In the genomic region with DNA sequence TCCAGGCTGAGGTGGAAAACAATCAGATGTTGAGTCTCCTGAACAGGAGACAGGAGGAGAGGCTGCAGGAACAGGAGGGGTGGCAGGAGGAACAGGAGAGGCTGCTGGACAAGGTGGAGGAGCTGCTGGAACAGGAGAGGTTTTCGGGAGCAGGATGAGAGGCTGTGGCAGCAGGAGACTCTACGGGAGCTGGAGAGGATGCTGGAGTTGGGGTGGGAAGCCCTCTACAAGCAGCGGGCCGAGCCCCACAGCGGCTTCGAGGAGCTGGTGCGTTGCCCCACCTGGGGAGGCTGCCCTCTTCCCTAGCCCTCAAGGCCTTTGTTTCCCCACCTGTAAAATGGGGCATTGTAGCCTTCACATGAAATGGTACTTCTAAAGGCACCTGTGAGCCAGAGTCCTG, we compare ENCODE assay signal across 7 cellular contexts.
DNase-seq lines count a peak whose midpoint lies in the region; ATAC-seq, FAIRE-seq and TF ChIP-seq lines count a peak whose summit lies in the region.
"Not testable (repeated sequence)": the region's sequence is repeated elsewhere in the genome, so short reads cannot be mapped to it uniquely, and the experiment has no call there.

No MANE protein-coding gene starts in this region.

- H3K9ac ChIP-seq in kidney (ENCODE audit: low read length in 2 of 2); neural progenitor cell: not testable (repeated sequence)

- DNase-seq in H7 (peak; percentile 17), coronary artery (ENCODE audit: low spot score) (peak; percentile 53), cardiac septum (ENCODE audit: low spot score) (peak; percentile 14), kidney (peak; percentile 43)
- DNase-seq in activated CD4-positive, CD25-positive, alpha-beta regulatory T cell treated with anti-CD3 and anti-CD28 coated beads, Interleukin-2, amount 50 U/mL, for 72 hours: peak; percentile 19
- not testable (repeated sequence) for DNase-seq in neural progenitor cell (ENCODE audit: low spot score)
- peak in 1 of 2 donors; percentile 36 for DNase-seq in stimulated activated effector memory CD8-positive, alpha-beta T cell treated with anti-CD3 and anti-CD28 coated beads, Interleukin-12 subunit alpha, Interleukin-12 subunit beta, amount 100 ng/mL, for 72 hours (ENCODE audit: low spot score in 2 of 2)

- not testable (repeated sequence) for H3K36me3 Mint-ChIP-seq in neural progenitor cell; stimulated activated effector memory CD8-positive, alpha-beta T cell treated with anti-CD3 and anti-CD28 coated beads, Interleukin-12 subunit alpha, Interleukin-12 subunit beta, amount 100 ng/mL, for 72 hours

- H3K4me2 ChIP-seq in neural progenitor cell: not testable (repeated sequence)

- not testable (repeated sequence) for ATAC-seq in stimulated activated effector memory CD8-positive, alpha-beta T cell treated with anti-CD3 and anti-CD28 coated beads, Interleukin-12 subunit alpha, Interleukin-12 subunit beta, amount 100 ng/mL, for 72 hours

- intact Hi-C loops in cardiac septum (cut with DNase I); kidney (cut with DNase I): not testable (repeated sequence)

- H3K9me3 ChIP-seq in kidney (ENCODE audit: control insufficient read depth in 1 of 2, low read length in 2 of 2); neural progenitor cell (ENCODE audit: low read depth): not testable (repeated sequence)

- not testable (repeated sequence) for H3F3A ChIP-seq in neural progenitor cell (ENCODE audit: low read depth)

- H3K27ac ChIP-seq in coronary artery; kidney (ENCODE audit: low read depth in 2 of 2, low read length in 2 of 2); neural progenitor cell: not testable (repeated sequence)

- not testable (repeated sequence) for H4K20me1 ChIP-seq in neural progenitor cell (ENCODE audit: low read depth)

- not testable (repeated sequence) for H3K27me3 ChIP-seq in H7 (ENCODE audit: control insufficient read depth, insufficient read depth, low read length); neural progenitor cell

- not testable (repeated sequence) for H3K4me1 ChIP-seq in kidney (ENCODE audit: control insufficient read depth in 1 of 2, insufficient read depth in 1 of 2, low read depth in 1 of 2, low read length in 2 of 2); neural progenitor cell

- not testable (repeated sequence) for H3K4me3 Mint-ChIP-seq in neural progenitor cell; stimulated activated effector memory CD8-positive, alpha-beta T cell treated with anti-CD3 and anti-CD28 coated beads, Interleukin-12 subunit alpha, Interleukin-12 subunit beta, amount 100 ng/mL, for 72 hours

- H2AFZ ChIP-seq in neural progenitor cell (replicated peaks): not testable (repeated sequence)

- not testable (repeated sequence) for H3K4me1 Mint-ChIP-seq in neural progenitor cell; stimulated activated effector memory CD8-positive, alpha-beta T cell treated with anti-CD3 and anti-CD28 coated beads, Interleukin-12 subunit alpha, Interleukin-12 subunit beta, amount 100 ng/mL, for 72 hours

- H3K27me3 Mint-ChIP-seq in neural progenitor cell (ENCODE audit: insufficient read depth, low read depth): not testable (repeated sequence)

- FAIRE-seq in kidney (lab: Jason Lieb, UNC): not testable (repeated sequence)

- not testable (repeated sequence) for H3K9me3 Mint-ChIP-seq in neural progenitor cell; stimulated activated effector memory CD8-positive, alpha-beta T cell treated with anti-CD3 and anti-CD28 coated beads, Interleukin-12 subunit alpha, Interleukin-12 subunit beta, amount 100 ng/mL, for 72 hours

- H3K36me3 ChIP-seq in H7 (replicated peaks; ENCODE audit: control insufficient read depth, insufficient read depth, low read length); kidney (ENCODE audit: control insufficient read depth in 1 of 2, insufficient read depth in 2 of 2, low read length in 2 of 2); neural progenitor cell: not testable (repeated sequence)

- H3K4me3 ChIP-seq in H7 (ENCODE audit: insufficient read depth, low read depth, low read length); coronary artery; kidney (ENCODE audit: low read length in 2 of 2); neural progenitor cell: not testable (repeated sequence)

- not testable (repeated sequence) for H3K79me2 ChIP-seq in neural progenitor cell (ENCODE audit: low read depth)

- H3K27ac Mint-ChIP-seq in neural progenitor cell: peak overlapping the region; percentile 60
- H3K27ac Mint-ChIP-seq in stimulated activated effector memory CD8-positive, alpha-beta T cell treated with anti-CD3 and anti-CD28 coated beads, Interleukin-12 subunit alpha, Interleukin-12 subunit beta, amount 100 ng/mL, for 72 hours: peak overlapping the region; percentile 64

- TF ChIP-seq CTCF in coronary artery (IDR thresholded peaks at IDR 0.05); kidney (IDR thresholded peaks at IDR 0.05; ENCODE audit: borderline replicate concordance, extremely low read depth, insufficient read depth); neural progenitor cell (IDR thresholded peaks at IDR 0.05): not testable (repeated sequence)
